Comparison of ENCODE assay signal across 27 cellular contexts in genomic region chr13:32549788-32550187, GRCh38.
"Had no signal": no experiment of that assay in that cellular context is flagged by ENCODE, and none has a peak within 500 bp of the region (broad histone marks: within the 10 kb centered on the region; RNA-seq: fewer than 3 reads in every experiment).

No MANE protein-coding gene starts in this region.

- H3K9me3 Mint-ChIP-seq: natural killer cell had no signal

- H3K36me3 Mint-ChIP-seq: mesothelial cell of epicardium; natural killer cell; stimulated activated memory B cell treated with anti-CD40 and anti-IgM and Interleukin-4, amounts not matched to agents 10 μg/mL and 1 μg/mL and 100 μg/mL, for 72 hours had no signal

- H3K27me3 ChIP-seq: heart right ventricle, left lung, ovary, thyroid gland, transverse colon, upper lobe of left lung, vagina had no signal

- H3K36me3 ChIP-seq: heart right ventricle, left lung, ovary, thyroid gland, transverse colon, upper lobe of left lung, vagina had no signal

- H3K9me3 ChIP-seq: heart right ventricle, left lung, ovary, thyroid gland, transverse colon, upper lobe of left lung, vagina had no signal

- H3K4me1 ChIP-seq: thyroid gland, transverse colon, upper lobe of left lung, vagina had no signal

- H3K4me2 ChIP-seq: smooth muscle cell had no signal

- H3K4me1 Mint-ChIP-seq: mesothelial cell of epicardium; natural killer cell; stimulated activated naive CD8-positive, alpha-beta T cell treated with anti-CD3 and anti-CD28 coated beads, Interleukin-15, amount 100 ng/mL, for 72 hours had no signal

- H3K27ac ChIP-seq: heart right ventricle, left lung, ovary, thyroid gland, transverse colon, upper lobe of left lung, vagina had no signal

- DNase-seq: heart right ventricle; hippocampal formation; kidney glomerular epithelial cell; left cardiac atrium; left lung; mesendoderm; naive B cell; natural killer cell; ovary; retina; right cardiac atrium; stimulated activated CD4-positive, alpha-beta T cell treated with anti-CD3 and anti-CD28 coated beads, Interleukin-1b, Interleukin-23, amount 100 ng/mL, for 48 hours; stimulated activated CD4-positive, alpha-beta T cell treated with anti-CD3 and anti-CD28 coated beads, Interleukin-2, amount 100 ng/mL, for 48 hours; stimulated activated CD4-positive, alpha-beta T cell treated with anti-CD3 and anti-CD28 coated beads, Interleukin-4, amount 100 ng/mL, for 4 hours; stimulated activated CD8-positive, alpha-beta memory T cell treated with anti-CD3 and anti-CD28 coated beads, Interleukin-4, amount 100 ng/mL, for 48 hours; stimulated activated naive CD4-positive, alpha-beta T cell treated with Interleukin-2 at 50 U/mL for 16 hours; stimulated activated naive CD8-positive, alpha-beta T cell treated with anti-CD3 and anti-CD28 coated beads, Interleukin-15, amount 100 ng/mL, for 72 hours; substantia nigra; thyroid gland; transverse colon; upper lobe of left lung had no signal

- H3K27me3 Mint-ChIP-seq: progenitor cell of endocrine pancreas; stimulated activated memory B cell treated with anti-CD40 and anti-IgM and Interleukin-4, amounts not matched to agents 10 μg/mL and 1 μg/mL and 100 μg/mL, for 72 hours; stimulated activated naive CD8-positive, alpha-beta T cell treated with anti-CD3 and anti-CD28 coated beads, Interleukin-15, amount 100 ng/mL, for 72 hours had no signal

- H3K4me3 Mint-ChIP-seq: mesothelial cell of epicardium; naive B cell; natural killer cell; stimulated activated memory B cell treated with anti-CD40 and anti-IgM and Interleukin-4, amounts not matched to agents 10 μg/mL and 1 μg/mL and 100 μg/mL, for 72 hours; stimulated activated naive CD8-positive, alpha-beta T cell treated with anti-CD3 and anti-CD28 coated beads, Interleukin-15, amount 100 ng/mL, for 72 hours had no signal

- H3K4me3 ChIP-seq: heart right ventricle, left lung, lung, ovary, smooth muscle cell, thyroid gland, transverse colon, upper lobe of left lung, vagina had no signal

- H3K27ac Mint-ChIP-seq: mesothelial cell of epicardium; naive B cell; natural killer cell; progenitor cell of endocrine pancreas; stimulated activated naive CD8-positive, alpha-beta T cell treated with anti-CD3 and anti-CD28 coated beads, Interleukin-15, amount 100 ng/mL, for 72 hours had no signal

- ATAC-seq: heart right ventricle; left cardiac atrium; left lung; natural killer cell; right cardiac atrium; stimulated activated memory B cell treated with anti-CD40 and anti-IgM and Interleukin-4, amounts not matched to agents 10 μg/mL and 1 μg/mL and 100 μg/mL, for 72 hours; stimulated activated naive CD8-positive, alpha-beta T cell treated with anti-CD3 and anti-CD28 coated beads, Interleukin-15, amount 100 ng/mL, for 72 hours had no signal
